In the genomic region with DNA sequence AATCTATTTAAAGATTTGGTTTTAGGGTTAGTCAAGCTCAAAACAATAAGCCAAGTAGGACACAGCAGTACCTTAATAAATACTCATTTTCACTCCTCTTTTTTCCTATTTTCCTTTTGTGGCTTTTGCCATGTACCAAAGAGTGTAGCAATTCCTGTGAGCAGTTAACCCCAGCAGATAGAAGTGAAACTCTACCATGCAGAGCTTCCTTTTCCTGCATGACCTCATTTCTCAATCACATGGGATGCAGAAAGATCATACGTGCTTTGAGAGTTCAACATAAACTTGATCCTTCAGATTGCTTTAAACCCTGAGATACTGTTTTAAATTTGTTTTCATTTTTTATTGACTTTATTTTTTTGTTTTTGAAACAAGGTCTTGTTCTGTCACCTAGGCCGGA, we compare ENCODE assay signal across 15 cellular contexts.
DNase-seq lines count a peak whose midpoint lies in the region; ATAC-seq, FAIRE-seq and TF ChIP-seq lines count a peak whose summit lies in the region.
"Had no signal": no experiment of that assay in that cellular context is flagged by ENCODE, and none has a peak within 500 bp of the region (broad histone marks: within the 10 kb centered on the region; RNA-seq: fewer than 3 reads in every experiment).

No MANE protein-coding gene starts in this region.

- no peak for TF ChIP-seq RAD21 in HepG2 (CRISPR knock-in tag; IDR thresholded peaks at IDR 0.05)

- H3K36me3 Mint-ChIP-seq in dendritic cell treated with granulocyte-macrophage colony-stimulating factor and Interleukin-4, amounts not matched to agents 40 ng/mL and 50 ng/mL, for 4 days (ENCODE audit: low read depth): peaks cover 56% of the 10 kb centered on the region

- TF ChIP-seq CTCF in right lobe of liver (IDR thresholded peaks at IDR 0.05) (no peak), HepG2 (CRISPR knock-in tag; IDR thresholded peaks at IDR 0.05) (no peak), GM20000 (IDR thresholded peaks at IDR 0.05; ENCODE audit: extremely low read depth, missing control alignments) (no peak)

- in situ Hi-C loops in HepG2 (cut with HindIII; ENCODE audit: extremely low pct_ligation_motif_present, low pct_unique_long_range_greater_than_20kb): no loop called here

- no peaks in the 10 kb centered on the region for H3K9me3 Mint-ChIP-seq in dendritic cell treated with granulocyte-macrophage colony-stimulating factor and Interleukin-4, amounts not matched to agents 40 ng/mL and 50 ng/mL, for 4 days
- H3K9me3 Mint-ChIP-seq: neural crest cell had no signal

- no peaks in the 10 kb centered on the region for H3K4me1 ChIP-seq in right lobe of liver
- no peaks in the 10 kb centered on the region for H3K4me1 ChIP-seq in HepG2 (ENCODE audit: insufficient read depth, low read length)

- ATAC-seq in right lobe of liver (peak; percentile 17 to 48 (median 44)), HepG2 (no peak)

- no peak overlapping the region for H3K4me3 Mint-ChIP-seq in dendritic cell treated with granulocyte-macrophage colony-stimulating factor and Interleukin-4, amounts not matched to agents 40 ng/mL and 50 ng/mL, for 4 days
- H3K4me3 Mint-ChIP-seq: neural crest cell had no signal

- POLR2A ChIA-PET in HepG2 (lab: Yijun Ruan, JAX): no interaction called here

- BruUV-seq in HepG2 (replicated peaks; lab: Mats Ljungman, UMichigan): no TSS peak

- no peaks in the 10 kb centered on the region for H3K27me3 Mint-ChIP-seq in dendritic cell treated with granulocyte-macrophage colony-stimulating factor and Interleukin-4, amounts not matched to agents 40 ng/mL and 50 ng/mL, for 4 days

- no peaks in the 10 kb centered on the region for H3K27me3 ChIP-seq in right lobe of liver
- H3K27me3 ChIP-seq in HepG2 (ENCODE audit: control insufficient read depth in 1 of 2, insufficient read depth in 2 of 2, low read length in 2 of 2): no peaks in the 10 kb centered on the region

- H4K20me1 ChIP-seq in HepG2 (ENCODE audit: insufficient read depth, low read length): no peaks in the 10 kb centered on the region

- TF ChIP-seq EP300 in HepG2 (IDR thresholded peaks at IDR 0.05; ENCODE audit: low read depth in 2 of 2, low read length in 2 of 2) (no peak), HepG2 (CRISPR knock-in tag; IDR thresholded peaks at IDR 0.05; ENCODE audit: borderline replicate concordance) (no peak)

- no peak for FAIRE-seq in HepG2 (lab: Jason Lieb, UNC)

- DNase-seq in right lobe of liver (no peak), HepG2 (ENCODE audit: low spot score) (no peak), M059J (ENCODE audit: low read depth) (peak; percentile 24), GM20000 (ENCODE audit: low spot score) (no peak), DMS79 treated with DMSO at 0.1 percent for 48 hours (lab: John Stamatoyannopoulos, UW) (no peak), NCI-H1436 treated with DMSO at 0.1 percent for 48 hours (lab: John Stamatoyannopoulos, UW) (no peak), HK-2 (ENCODE audit: unreplicated experiment) (no peak)
- DNase-seq: 8988T, activated T-cell treated with anti-CD3 and anti-CD28 coated beads for 4 hours, amniotic stem cell, NCI-H2227 treated with DMSO at 0.1 percent for 48 hours, transverse colon had no signal

- H2AFZ ChIP-seq in HepG2 (ENCODE audit: low read length): no peak overlapping the region

- H3K4me3 ChIP-seq in right lobe of liver (no peak overlapping the region), HepG2 (replicated peaks in 1 of 3; ENCODE audit: insufficient read depth in 1 of 3, low read depth in 2 of 3, low read length in 3 of 3) (no peak overlapping the region)
- H3K4me3 ChIP-seq: smooth muscle cell, transverse colon had no signal

- H3K36me3 ChIP-seq in right lobe of liver (peaks cover 0 to 4% (median under 1%) of the 10 kb centered on the region in 4 donors), HepG2 (replicated peaks in 1 of 2; ENCODE audit: control insufficient read depth in 1 of 2, insufficient read depth in 2 of 2, low read length in 2 of 2) (peaks cover 4 to 14% of the 10 kb centered on the region in 2 experiments; a peak in 4 of 5 replicates)
- H3K36me3 ChIP-seq: transverse colon had no signal

- no peaks in the 10 kb centered on the region for H3K9me3 ChIP-seq in right lobe of liver
- no peaks in the 10 kb centered on the region for H3K9me3 ChIP-seq in HepG2 (ENCODE audit: low read length)
- H3K9me3 ChIP-seq: transverse colon had no signal

- H3K27ac ChIP-seq in right lobe of liver: no peak overlapping the region
- H3K27ac ChIP-seq in HepG2 (ENCODE audit: extremely low read length, insufficient read depth, low read length): no peak overlapping the region
- H3K27ac ChIP-seq: transverse colon had no signal

- no peak for TF ChIP-seq POLR2A in right lobe of liver (IDR thresholded peaks at IDR 0.05)
- no peak for TF ChIP-seq POLR2A in HepG2 (IDR thresholded peaks at IDR 0.05; ENCODE audit: insufficient read depth in 1 of 2, low read depth in 2 of 2, low read length in 2 of 2)

- H3K9ac ChIP-seq in HepG2 (ENCODE audit: insufficient read depth, low read depth, low read length): no peak overlapping the region

- no peak overlapping the region for H3K4me2 ChIP-seq in HepG2 (ENCODE audit: low read depth, low read length)
- H3K4me2 ChIP-seq: smooth muscle cell had no signal

- H3K79me2 ChIP-seq in HepG2 (ENCODE audit: insufficient read depth, low read length): no peaks in the 10 kb centered on the region

- H3K4me1 Mint-ChIP-seq in dendritic cell treated with granulocyte-macrophage colony-stimulating factor and Interleukin-4, amounts not matched to agents 40 ng/mL and 50 ng/mL, for 4 days (ENCODE audit: low read depth): peaks cover 19% of the 10 kb centered on the region

- CTCF ChIA-PET in HepG2 (lab: Yijun Ruan, JAX; ENCODE audit: low intra/inter-chr PET ratio, low total read pairs): no interaction called here

- H3K27ac Mint-ChIP-seq in dendritic cell treated with granulocyte-macrophage colony-stimulating factor and Interleukin-4, amounts not matched to agents 40 ng/mL and 50 ng/mL, for 4 days: peak overlapping the region; percentile 37

- intact Hi-C loops in right lobe of liver (cut with DNase I) (no loop called here), HepG2 (cut with micrococcal nuclease; ENCODE audit: unreplicated experiment) (no loop called here)
- intact Hi-C loops in dendritic cell treated with granulocyte-macrophage colony-stimulating factor and Interleukin-4, amounts not matched to agents 40 ng/mL and 50 ng/mL, for 4 days (cut with micrococcal nuclease): loop anchor here (5.0 to 10.0 kb wide), 2 partner anchors 55 to 192 kb away; no protein-coding TSS in a partner anchor

- WGBS in right lobe of liver (ENCODE audit: insufficient coverage, low coverage, low lambda C conversion rate, missing lambda C conversion rate): 73% methylated on average over 2 of the region's 2 CpGs
- WGBS in HepG2 (ENCODE audit: low lambda C conversion rate): 97% methylated on average over 2 of the region's 2 CpGs

TF ChIP-seq in HepG2, 621 proteins besides CTCF, POLR2A, EP300 and RAD21:
- TF ChIP-seq CEBPB (IDR thresholded peaks at IDR 0.05; ENCODE audit: borderline replicate concordance, low read depth, low read length): no peak
- TF ChIP-seq SUZ12 (IDR thresholded peaks at IDR 0.05; ENCODE audit: low read depth, low read length): no peak
- TF ChIP-seq PHF20 (CRISPR knock-in tag; IDR thresholded peaks at IDR 0.05): no peak
- no peak for TF ChIP-seq ZNF274 (CRISPR knock-in tag; IDR thresholded peaks at IDR 0.05)
- TF ChIP-seq, protein P1, sequence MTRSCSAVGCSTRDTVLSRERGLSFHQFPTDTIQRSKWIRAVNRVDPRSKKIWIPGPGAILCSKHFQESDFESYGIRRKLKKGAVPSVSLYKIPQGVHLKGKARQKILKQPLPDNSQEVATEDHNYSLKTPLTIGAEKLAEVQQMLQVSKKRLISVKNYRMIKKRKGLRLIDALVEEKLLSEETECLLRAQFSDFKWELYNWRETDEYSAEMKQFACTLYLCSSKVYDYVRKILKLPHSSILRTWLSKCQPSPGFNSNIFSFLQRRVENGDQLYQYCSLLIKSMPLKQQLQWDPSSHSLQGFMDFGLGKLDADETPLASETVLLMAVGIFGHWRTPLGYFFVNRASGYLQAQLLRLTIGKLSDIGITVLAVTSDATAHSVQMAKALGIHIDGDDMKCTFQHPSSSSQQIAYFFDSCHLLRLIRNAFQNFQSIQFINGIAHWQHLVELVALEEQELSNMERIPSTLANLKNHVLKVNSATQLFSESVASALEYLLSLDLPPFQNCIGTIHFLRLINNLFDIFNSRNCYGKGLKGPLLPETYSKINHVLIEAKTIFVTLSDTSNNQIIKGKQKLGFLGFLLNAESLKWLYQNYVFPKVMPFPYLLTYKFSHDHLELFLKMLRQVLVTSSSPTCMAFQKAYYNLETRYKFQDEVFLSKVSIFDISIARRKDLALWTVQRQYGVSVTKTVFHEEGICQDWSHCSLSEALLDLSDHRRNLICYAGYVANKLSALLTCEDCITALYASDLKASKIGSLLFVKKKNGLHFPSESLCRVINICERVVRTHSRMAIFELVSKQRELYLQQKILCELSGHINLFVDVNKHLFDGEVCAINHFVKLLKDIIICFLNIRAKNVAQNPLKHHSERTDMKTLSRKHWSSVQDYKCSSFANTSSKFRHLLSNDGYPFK (CRISPR knock-in tag; IDR thresholded peaks at IDR 0.05; ENCODE audit: borderline replicate concordance): no peak
- no peak for TF ChIP-seq PAWR (CRISPR knock-in tag; IDR thresholded peaks at IDR 0.05; ENCODE audit: borderline replicate concordance)
- TF ChIP-seq, protein P2, sequence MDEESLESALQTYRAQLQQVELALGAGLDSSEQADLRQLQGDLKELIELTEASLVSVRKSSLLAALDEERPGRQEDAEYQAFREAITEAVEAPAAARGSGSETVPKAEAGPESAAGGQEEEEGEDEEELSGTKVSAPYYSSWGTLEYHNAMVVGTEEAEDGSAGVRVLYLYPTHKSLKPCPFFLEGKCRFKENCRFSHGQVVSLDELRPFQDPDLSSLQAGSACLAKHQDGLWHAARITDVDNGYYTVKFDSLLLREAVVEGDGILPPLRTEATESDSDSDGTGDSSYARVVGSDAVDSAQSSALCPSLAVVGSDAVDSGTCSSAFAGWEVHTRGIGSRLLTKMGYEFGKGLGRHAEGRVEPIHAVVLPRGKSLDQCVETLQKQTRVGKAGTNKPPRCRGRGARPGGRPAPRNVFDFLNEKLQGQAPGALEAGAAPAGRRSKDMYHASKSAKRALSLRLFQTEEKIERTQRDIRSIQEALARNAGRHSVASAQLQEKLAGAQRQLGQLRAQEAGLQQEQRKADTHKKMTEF (CRISPR knock-in tag; IDR thresholded peaks at IDR 0.05): no peak
- TF ChIP-seq HOXA7 (CRISPR knock-in tag; IDR thresholded peaks at IDR 0.05): no peak
- TF ChIP-seq ZFP82 (CRISPR knock-in tag; IDR thresholded peaks at IDR 0.05; ENCODE audit: borderline replicate concordance): no peak
- TF ChIP-seq MAZ (IDR thresholded peaks at IDR 0.05; ENCODE audit: borderline replicate concordance, low read depth, low read length): no peak
- no peak for TF ChIP-seq MAZ (CRISPR knock-in tag; IDR thresholded peaks at IDR 0.05; ENCODE audit: low read depth)
- TF ChIP-seq PHB2 (IDR thresholded peaks at IDR 0.05; ENCODE audit: partially characterized antibody): no peak
- no peak for TF ChIP-seq PTBP1 (IDR thresholded peaks at IDR 0.05; ENCODE audit: low read depth, low read length, poor library complexity, severe bottlenecking)
- TF ChIP-seq NCOA2 (CRISPR knock-in tag; IDR thresholded peaks at IDR 0.05): no peak
